Comparison of ENCODE assay signal across 8 cellular contexts in genomic region chr7:21941570-21942224, GRCh38. TPM values are rescaled to one million over a fixed set of nuclear protein-coding genes. Genes with fewer than 3 reads are reported as not detected.
DNase-seq lines count a peak whose midpoint lies in the region; ATAC-seq and TF ChIP-seq lines count a peak whose summit lies in the region.

No MANE protein-coding gene starts in this region.

- intact Hi-C loops in CD4-positive, alpha-beta T cell (cut with DNase I, micrococcal nuclease): no loop called here
- intact Hi-C loops in right cardiac atrium (cut with DNase I): no loop called here

- peak overlapping the region; percentile 89 for H3K4me2 ChIP-seq in OCI-LY3 (ENCODE audit: low read length)

- H3K27me3 Mint-ChIP-seq in CD4-positive, alpha-beta T cell: no peaks in the 10 kb centered on the region
- H3K27me3 Mint-ChIP-seq in activated CD4-positive, alpha-beta memory T cell treated with anti-CD3 and anti-CD28 coated beads, Interleukin-2, amount 10 ng/mL, durations not matched to agents 7 days and 5 days: no peaks in the 10 kb centered on the region
- no peaks in the 10 kb centered on the region for H3K27me3 Mint-ChIP-seq in endothelial cell (ENCODE audit: unreplicated experiment)

- peaks cover 84% of the 10 kb centered on the region for H3K79me2 ChIP-seq in OCI-LY3 (ENCODE audit: low read length)

- ATAC-seq in CD4-positive, alpha-beta T cell (ENCODE audit: poor library complexity): no peak
- ATAC-seq in GM21576 (IDR thresholded peaks at IDR 0.05; ENCODE audit: unreplicated experiment) (peak; percentile 20), right cardiac atrium (no peak), HG03139 (IDR thresholded peaks at IDR 0.05; ENCODE audit: unreplicated experiment) (no peak), left lobe of liver (no peak)

- H3K9me3 ChIP-seq in CD4-positive, alpha-beta T cell (ENCODE audit: control insufficient read depth, low read length): no peaks in the 10 kb centered on the region
- H3K9me3 ChIP-seq in OCI-LY3 (ENCODE audit: insufficient read depth, low read length) (no peaks in the 10 kb centered on the region), right cardiac atrium (ENCODE audit: control insufficient read depth, low read length) (no peaks in the 10 kb centered on the region)

- H3K4me3 ChIP-seq in OCI-LY3 (ENCODE audit: low read length) (peak overlapping the region; percentile 37), right cardiac atrium (ENCODE audit: low read length) (no peak overlapping the region)

- H3K4me3 Mint-ChIP-seq in CD4-positive, alpha-beta T cell: peak overlapping the region; percentile 58
- H3K4me3 Mint-ChIP-seq in activated CD4-positive, alpha-beta memory T cell treated with anti-CD3 and anti-CD28 coated beads, Interleukin-2, amount 10 ng/mL, durations not matched to agents 7 days and 5 days: no peak overlapping the region
- H3K4me3 Mint-ChIP-seq in endothelial cell (ENCODE audit: unreplicated experiment): no peak overlapping the region

- CTCF ChIA-PET in CD4-positive, alpha-beta T cell (lab: Charles Lee): interaction anchor here (0.5 kb wide), 1 partner anchor 73 kb away, joined by 4 read pairs; no protein-coding TSS in a partner anchor
- CTCF ChIA-PET in activated CD4-positive, alpha-beta memory T cell treated with anti-CD3 and anti-CD28 coated beads, Interleukin-2, amount 10 ng/mL, durations not matched to agents 7 days and 5 days (lab: Charles Lee): no interaction called here

- no peak for DNase-seq in CD4-positive, alpha-beta T cell
- no peak for DNase-seq in right cardiac atrium
- DNase-seq in left lobe of liver (ENCODE audit: low spot score): no peak
- DNase-seq in activated CD4-positive, alpha-beta memory T cell treated with anti-CD3 and anti-CD28 coated beads, Interleukin-2, amount 10 ng/mL, durations not matched to agents 7 days and 5 days: no peak
- no peak for DNase-seq in endothelial cell (ENCODE audit: low spot score)

- H3K9me3 Mint-ChIP-seq in CD4-positive, alpha-beta T cell: no peaks in the 10 kb centered on the region
- H3K9me3 Mint-ChIP-seq in activated CD4-positive, alpha-beta memory T cell treated with anti-CD3 and anti-CD28 coated beads, Interleukin-2, amount 10 ng/mL, durations not matched to agents 7 days and 5 days: no peaks in the 10 kb centered on the region
- no peaks in the 10 kb centered on the region for H3K9me3 Mint-ChIP-seq in endothelial cell (ENCODE audit: unreplicated experiment)

- H3K36me3 ChIP-seq in OCI-LY3 (replicated peaks; ENCODE audit: low read depth, low read length): peaks cover 21% of the 10 kb centered on the region

- no peak overlapping the region for H3K27ac ChIP-seq in CD4-positive, alpha-beta T cell (ENCODE audit: low read depth, low read length)
- H3K27ac ChIP-seq in OCI-LY3 (ENCODE audit: low read length) (no peak overlapping the region), right cardiac atrium (ENCODE audit: low read length) (peak overlapping the region; percentile 78)

- no peak overlapping the region for H2AFZ ChIP-seq in OCI-LY3 (ENCODE audit: low read depth, low read length)

- H3K27ac Mint-ChIP-seq in CD4-positive, alpha-beta T cell: no peak overlapping the region
- H3K27ac Mint-ChIP-seq in activated CD4-positive, alpha-beta memory T cell treated with anti-CD3 and anti-CD28 coated beads, Interleukin-2, amount 10 ng/mL, durations not matched to agents 7 days and 5 days: no peak overlapping the region
- H3K27ac Mint-ChIP-seq in endothelial cell (ENCODE audit: unreplicated experiment): no peak overlapping the region

- POLR2A ChIA-PET in CD4-positive, alpha-beta T cell (lab: Charles Lee): no interaction called here
- POLR2A ChIA-PET in activated CD4-positive, alpha-beta memory T cell treated with anti-CD3 and anti-CD28 coated beads, Interleukin-2, amount 10 ng/mL, durations not matched to agents 7 days and 5 days (lab: Charles Lee): interaction anchor here (1.0 kb wide), 1 partner anchor 44 kb away, joined by 4 read pairs; no protein-coding TSS in a partner anchor

- TF ChIP-seq CTCF in CD4-positive, alpha-beta T cell (IDR thresholded peaks at IDR 0.05): no peak
- TF ChIP-seq CTCF in OCI-LY3 (IDR thresholded peaks at IDR 0.05; ENCODE audit: low read depth, low read length) (no peak), endothelial cell (IDR thresholded peaks at IDR 0.05; ENCODE audit: unreplicated experiment) (no peak)

- peaks cover 68% of the 10 kb centered on the region for H4K20me1 ChIP-seq in OCI-LY3 (ENCODE audit: insufficient read depth, low read length)

- H3K4me1 ChIP-seq in OCI-LY3 (ENCODE audit: low read length) (peaks cover 56% of the 10 kb centered on the region), right cardiac atrium (ENCODE audit: control insufficient read depth, insufficient read depth, low read length) (peaks cover 2% of the 10 kb centered on the region)

- peaks cover 57% of the 10 kb centered on the region for H3K4me1 Mint-ChIP-seq in CD4-positive, alpha-beta T cell (ENCODE audit: low read depth)
- peaks cover 68% of the 10 kb centered on the region for H3K4me1 Mint-ChIP-seq in activated CD4-positive, alpha-beta memory T cell treated with anti-CD3 and anti-CD28 coated beads, Interleukin-2, amount 10 ng/mL, durations not matched to agents 7 days and 5 days
- peaks cover 7% of the 10 kb centered on the region for H3K4me1 Mint-ChIP-seq in endothelial cell (ENCODE audit: unreplicated experiment)

- H3K36me3 Mint-ChIP-seq in CD4-positive, alpha-beta T cell (ENCODE audit: low read depth): peaks cover 8% of the 10 kb centered on the region
- peaks cover 16% of the 10 kb centered on the region for H3K36me3 Mint-ChIP-seq in activated CD4-positive, alpha-beta memory T cell treated with anti-CD3 and anti-CD28 coated beads, Interleukin-2, amount 10 ng/mL, durations not matched to agents 7 days and 5 days (ENCODE audit: low read depth)
- H3K36me3 Mint-ChIP-seq in endothelial cell (ENCODE audit: low read depth, unreplicated experiment): peaks cover 10% of the 10 kb centered on the region

- H3K9ac ChIP-seq in OCI-LY3 (ENCODE audit: low read length): no peak overlapping the region; the same call in 1 of the 2 replicates

- no peaks in the 10 kb centered on the region for H3K27me3 ChIP-seq in CD4-positive, alpha-beta T cell (ENCODE audit: control insufficient read depth, insufficient read depth, low read length)
- H3K27me3 ChIP-seq in OCI-LY3 (ENCODE audit: low read depth, low read length) (no peaks in the 10 kb centered on the region), right cardiac atrium (ENCODE audit: control insufficient read depth, insufficient read depth) (no peaks in the 10 kb centered on the region)

- WGBS in right cardiac atrium: 47% methylated on average over 4 of the region's 4 CpGs

RNA-seq across cellular contexts. Expression of gene CDCA7L, which starts 4.0 kb away (rescaled TPM):
- total RNA-seq in CD4-positive, alpha-beta T cell: 10 to 100 TPM; 23.1 to 23.7 TPM
- total RNA-seq in right cardiac atrium (10 to 100 TPM; 33.6 to 89.6 (median 67.7) TPM), left lobe of liver (5.2 TPM), endothelial cell (ENCODE audit: unreplicated experiment) (40.7 TPM)
- 29.7 TPM for polyA plus RNA-seq in right cardiac atrium
- total RNA-seq in activated CD4-positive, alpha-beta memory T cell treated with anti-CD3 and anti-CD28 coated beads, Interleukin-2, amount 10 ng/mL, durations not matched to agents 7 days and 5 days: 10 to 100 TPM; 38.8 to 48.2 TPM
